In genomic region chr1:57117753-57118152, GRCh38 we compare ENCODE assay signal across 7 cellular contexts.
"Had no signal": no experiment of that assay in that cellular context is flagged by ENCODE, and none has a peak within 500 bp of the region (broad histone marks: within the 10 kb centered on the region; RNA-seq: fewer than 3 reads in every experiment).

No MANE protein-coding gene starts in this region.

- DNase-seq: GDM1, GF-D8 had no signal

- ATAC-seq: GM12878 had no signal

- H3K4me3 ChIP-seq: GM12878 had no signal

- FAIRE-seq: G401.6, GM12878, GM12892, GM18507, GM19239 had no signal
